In genomic region chr14:88750945-88751344, GRCh38 we compare ENCODE assay signal across 31 cellular contexts.
"Had no signal": no experiment of that assay in that cellular context is flagged by ENCODE, and none has a peak within 500 bp of the region (broad histone marks: within the 10 kb centered on the region; RNA-seq: fewer than 3 reads in every experiment).

No MANE protein-coding gene starts in this region.

- H3K36me3 ChIP-seq: brain microvascular endothelial cell had no signal

- H3K4me3 Mint-ChIP-seq: activated B cell treated with CpG ODN at 0.5 μM for 24 hours; activated CD4-positive, alpha-beta T cell treated with anti-CD3 and anti-CD28 coated beads, Interleukin-2, amount 10 ng/mL, durations not matched to agents 24 days and 14 days; activated CD8-positive, alpha-beta memory T cell treated with anti-CD3 and anti-CD28 coated beads, Interleukin-2, amount 10 ng/mL, durations not matched to agents 7 days and 5 days; activated naive CD8-positive, alpha-beta T cell treated with anti-CD3 and anti-CD28 coated beads for 36 hours; activated T-cell treated with anti-CD3 and anti-CD28 coated beads, Interleukin-2, amount 50 U/mL, for 24 hours; activated T-helper 1 cell treated with anti-CD3 and anti-CD28 coated beads, Interleukin-12 subunit alpha, Interleukin-12 subunit beta, Interleukin-2, Interleukin-4 antibody, amounts not matched to agents 30 ng/mL and 10 ng/mL and 1 ng/mL, durations not matched to agents 14 hours and 24 hours and 36 hours; T-cell had no signal

- H3K4me3 ChIP-seq: SK-N-MC had no signal

- H3K4me1 Mint-ChIP-seq: activated B cell treated with CpG ODN at 0.5 μM for 24 hours; activated CD4-positive, alpha-beta T cell treated with anti-CD3 and anti-CD28 coated beads, Interleukin-2, amount 10 ng/mL, durations not matched to agents 24 days and 14 days; activated CD8-positive, alpha-beta memory T cell treated with anti-CD3 and anti-CD28 coated beads, Interleukin-2, amount 10 ng/mL, durations not matched to agents 7 days and 5 days; T-cell had no signal

- H3K27me3 ChIP-seq: brain microvascular endothelial cell had no signal

- DNase-seq: activated B cell treated with CpG ODN at 0.5 μM for 24 hours; activated CD4-positive, alpha-beta T cell treated with anti-CD3 and anti-CD28 coated beads for 1 hour; activated CD4-positive, alpha-beta T cell treated with anti-CD3 and anti-CD28 coated beads, Interleukin-2, amount 10 ng/mL, durations not matched to agents 24 days and 14 days; activated CD4-positive, alpha-beta T cell treated with anti-CD3 and anti-CD28 coated beads, Interleukin-2, amount 50 U/mL, for 48 hours; activated CD8-positive, alpha-beta memory T cell treated with anti-CD3 and anti-CD28 coated beads, Interleukin-2, amount 10 ng/mL, durations not matched to agents 7 days and 5 days; activated effector memory CD4-positive, alpha-beta T cell treated with anti-CD3 and anti-CD28 coated beads, Interleukin-2, amount 50 U/mL, for 16 hours; activated naive CD4-positive, alpha-beta T cell treated with Interleukin-2 at 50 U/mL for 16 hours; activated naive CD8-positive, alpha-beta T cell treated with anti-CD3 and anti-CD28 coated beads for 36 hours; activated T-cell treated with anti-CD3 and anti-CD28 coated beads, Interleukin-2, amount 50 U/mL, for 24 hours; brain microvascular endothelial cell; Kasumi-1; MV-4-11; NCI-H1092 treated with DMSO at 0.1 percent for 48 hours; NCI-H1417 treated with DMSO at 0.1 percent for 48 hours; NCI-H1694; NCI-H2029; NCI-H2107; NCI-H2171 treated with DMSO at 0.1 percent for 48 hours; NCI-H345; NCI-H510A; NCI-H526 treated with DMSO at 0.1 percent for 48 hours; NCI-H82; RPMI8226; T-cell; T-helper 2 cell; T1000 had no signal

- H3K27ac Mint-ChIP-seq: activated B cell treated with CpG ODN at 0.5 μM for 24 hours; activated CD4-positive, alpha-beta T cell treated with anti-CD3 and anti-CD28 coated beads, Interleukin-2, amount 10 ng/mL, durations not matched to agents 24 days and 14 days; activated CD8-positive, alpha-beta memory T cell treated with anti-CD3 and anti-CD28 coated beads, Interleukin-2, amount 10 ng/mL, durations not matched to agents 7 days and 5 days; activated naive CD8-positive, alpha-beta T cell treated with anti-CD3 and anti-CD28 coated beads for 36 hours; activated T-cell treated with anti-CD3 and anti-CD28 coated beads, Interleukin-2, amount 50 U/mL, for 24 hours; activated T-helper 1 cell treated with anti-CD3 and anti-CD28 coated beads, Interleukin-12 subunit alpha, Interleukin-12 subunit beta, Interleukin-2, Interleukin-4 antibody, amounts not matched to agents 30 ng/mL and 10 ng/mL and 1 ng/mL, durations not matched to agents 14 hours and 24 hours and 36 hours; T-cell had no signal

- H3K27me3 Mint-ChIP-seq: activated B cell treated with CpG ODN at 0.5 μM for 24 hours; activated CD4-positive, alpha-beta T cell treated with anti-CD3 and anti-CD28 coated beads, Interleukin-2, amount 10 ng/mL, durations not matched to agents 24 days and 14 days; activated CD8-positive, alpha-beta memory T cell treated with anti-CD3 and anti-CD28 coated beads, Interleukin-2, amount 10 ng/mL, durations not matched to agents 7 days and 5 days; activated naive CD8-positive, alpha-beta T cell treated with anti-CD3 and anti-CD28 coated beads for 36 hours; activated T-cell treated with anti-CD3 and anti-CD28 coated beads, Interleukin-2, amount 50 U/mL, for 24 hours; T-cell had no signal

- H3K27ac ChIP-seq: brain microvascular endothelial cell, SK-N-MC had no signal

- ATAC-seq: activated CD8-positive, alpha-beta memory T cell treated with anti-CD3 and anti-CD28 coated beads, Interleukin-2, amount 10 ng/mL, durations not matched to agents 7 days and 5 days; Panc1; Right ventricle myocardium inferior; T-cell had no signal

- FAIRE-seq: TTC549 had no signal

- H3K9me3 Mint-ChIP-seq: activated B cell treated with CpG ODN at 0.5 μM for 24 hours; activated CD4-positive, alpha-beta T cell treated with anti-CD3 and anti-CD28 coated beads, Interleukin-2, amount 10 ng/mL, durations not matched to agents 24 days and 14 days; activated naive CD8-positive, alpha-beta T cell treated with anti-CD3 and anti-CD28 coated beads for 36 hours; activated T-cell treated with anti-CD3 and anti-CD28 coated beads, Interleukin-2, amount 50 U/mL, for 24 hours; activated T-helper 1 cell treated with anti-CD3 and anti-CD28 coated beads, Interleukin-12 subunit alpha, Interleukin-12 subunit beta, Interleukin-2, Interleukin-4 antibody, amounts not matched to agents 30 ng/mL and 10 ng/mL and 1 ng/mL, durations not matched to agents 14 hours and 24 hours and 36 hours; T-cell had no signal
